ENCODE assay signal across 21 cellular contexts in genomic region chr21:42413500-42413899, GRCh38. TPM values are rescaled to one million over a fixed set of nuclear protein-coding genes. Genes with fewer than 3 reads are reported as not detected.
DNase-seq lines count a peak whose midpoint lies in the region; ATAC-seq, FAIRE-seq and TF ChIP-seq lines count a peak whose summit lies in the region.
"Had no signal": no experiment of that assay in that cellular context is flagged by ENCODE, and none has a peak within 500 bp of the region (broad histone marks: within the 10 kb centered on the region; RNA-seq: fewer than 3 reads in every experiment).

No MANE protein-coding gene starts in this region.

- peaks cover 44 to 70% of the 10 kb centered on the region in 2 donors for H3K36me3 Mint-ChIP-seq in CD4-positive, alpha-beta memory T cell
- peaks cover 1% of the 10 kb centered on the region for H3K36me3 Mint-ChIP-seq in activated T-helper 2 cell treated with anti-CD3 and anti-CD28 coated beads, Interferon-gamma antibody, Interleukin-2, Interleukin-4, amounts not matched to agents 10 μg/mL and 5 μg/mL and 100 μg/mL, durations not matched to agents 14 hours and 24 hours and 36 hours (ENCODE audit: low read depth)

- WGBS in SK-N-SH (ENCODE audit: low lambda C conversion rate): 60% methylated on average over 4 of the region's 4 CpGs

- no peaks in the 10 kb centered on the region for H3K27me3 Mint-ChIP-seq in CD4-positive, alpha-beta memory T cell
- no peaks in the 10 kb centered on the region for H3K27me3 Mint-ChIP-seq in activated T-helper 2 cell treated with anti-CD3 and anti-CD28 coated beads, Interferon-gamma antibody, Interleukin-2, Interleukin-4, amounts not matched to agents 10 μg/mL and 5 μg/mL and 100 μg/mL, durations not matched to agents 14 hours and 24 hours and 36 hours (ENCODE audit: low read depth)

- H3K9ac ChIP-seq in SK-N-SH: no peak overlapping the region

- H3K79me2 ChIP-seq in SK-N-SH (ENCODE audit: insufficient read depth): no peaks in the 10 kb centered on the region

- no peaks in the 10 kb centered on the region for H3F3A ChIP-seq in SK-N-SH (replicated peaks; ENCODE audit: insufficient read depth)

- H3K27ac Mint-ChIP-seq in CD4-positive, alpha-beta memory T cell: peak overlapping the region in 5 of 7 donors; percentile 98 to 100 (median 99)
- H3K27ac Mint-ChIP-seq in activated T-helper 2 cell treated with anti-CD3 and anti-CD28 coated beads, Interferon-gamma antibody, Interleukin-2, Interleukin-4, amounts not matched to agents 10 μg/mL and 5 μg/mL and 100 μg/mL, durations not matched to agents 14 hours and 24 hours and 36 hours: no peak overlapping the region

- H3K9me3 ChIP-seq in CD4-positive, alpha-beta memory T cell (ENCODE audit: control insufficient read depth in 1 of 2, low read length in 2 of 2): no peaks in the 10 kb centered on the region
- H3K9me3 ChIP-seq in SK-N-SH: no peaks in the 10 kb centered on the region
- H3K9me3 ChIP-seq in uterus: no peaks in the 10 kb centered on the region
- H3K9me3 ChIP-seq: BE2C had no signal

- H3K4me1 ChIP-seq in CD4-positive, alpha-beta memory T cell (ENCODE audit: insufficient read depth, low read length): peaks cover 90% of the 10 kb centered on the region
- H3K4me1 ChIP-seq in SK-N-SH (ENCODE audit: control insufficient read depth in 1 of 2, insufficient read depth in 2 of 2, low read depth in 1 of 2, low read length in 1 of 2) (no peaks in the 10 kb centered on the region), uterus (no peaks in the 10 kb centered on the region)
- H3K4me1 ChIP-seq: BE2C had no signal

- CTCF ChIA-PET in CD4-positive, alpha-beta memory T cell (lab: Charles Lee; ENCODE audit: partially characterized antibody): interaction anchor here (1.1 to 1.9 kb wide), 4 partner anchors 9 to 75 kb away, joined by 3 to 5 read pairs (median 4); no protein-coding TSS in a partner anchor
- CTCF ChIA-PET in SK-N-SH (lab: Yijun Ruan, JAX): no interaction called here

- H3K36me3 ChIP-seq in CD4-positive, alpha-beta memory T cell (ENCODE audit: insufficient read depth, low read length): peaks cover 73% of the 10 kb centered on the region
- H3K36me3 ChIP-seq in SK-N-SH (replicated peaks in 1 of 2; ENCODE audit: control insufficient read depth in 1 of 2, insufficient read depth in 2 of 2, low read length in 1 of 2): no peaks in the 10 kb centered on the region
- no peaks in the 10 kb centered on the region for H3K36me3 ChIP-seq in uterus
- H3K36me3 ChIP-seq: BE2C had no signal

- H3K4me3 ChIP-seq in CD4-positive, alpha-beta memory T cell (ENCODE audit: low read length in 2 of 2): no peak overlapping the region
- H3K4me3 ChIP-seq in SK-N-SH (ENCODE audit: low read depth in 2 of 2, low read length in 1 of 2) (no peak overlapping the region), uterus (no peak overlapping the region)

- POLR2A ChIA-PET in CD4-positive, alpha-beta memory T cell (lab: Charles Lee; ENCODE audit: partially characterized antibody): interaction anchor here (1.4 to 23.2 kb wide), 3 partner anchors 7 to 21 kb away, joined by 4 to 604 read pairs (median 604); partner anchors contain the start of gene UBASH3A
- POLR2A ChIA-PET in SK-N-SH (lab: Yijun Ruan, JAX): no interaction called here

- TF ChIP-seq POLR2A in GM12891 (IDR thresholded peaks at IDR 0.05; ENCODE audit: low read depth, low read length) (no peak), uterus (IDR thresholded peaks at IDR 0.05) (no peak)

- H3K27me3 ChIP-seq in CD4-positive, alpha-beta memory T cell (ENCODE audit: insufficient read depth, low read length): no peaks in the 10 kb centered on the region
- H3K27me3 ChIP-seq in SK-N-SH (ENCODE audit: insufficient read depth) (no peaks in the 10 kb centered on the region), uterus (peaks cover 0 to 5% of the 10 kb centered on the region in 2 donors)

- H3K4me1 Mint-ChIP-seq in CD4-positive, alpha-beta memory T cell: peaks cover 23 to 54% (median 41%) of the 10 kb centered on the region in 4 donors
- peaks cover 51% of the 10 kb centered on the region for H3K4me1 Mint-ChIP-seq in activated T-helper 2 cell treated with anti-CD3 and anti-CD28 coated beads, Interferon-gamma antibody, Interleukin-2, Interleukin-4, amounts not matched to agents 10 μg/mL and 5 μg/mL and 100 μg/mL, durations not matched to agents 14 hours and 24 hours and 36 hours (ENCODE audit: low read depth)

- H3K27ac ChIP-seq in CD4-positive, alpha-beta memory T cell (ENCODE audit: low read depth, low read length): peak overlapping the region; percentile 92
- no peak overlapping the region for H3K27ac ChIP-seq in SK-N-SH (ENCODE audit: low read depth in 2 of 2, low read length in 1 of 2)
- no peak overlapping the region for H3K27ac ChIP-seq in uterus

- no peak overlapping the region for H3K4me2 ChIP-seq in SK-N-SH

- TF ChIP-seq EP300 in SK-N-SH (IDR thresholded peaks at IDR 0.05; ENCODE audit: borderline replicate concordance in 1 of 2, low read depth in 1 of 2, low read length in 1 of 2): no peak

- no peak for TF ChIP-seq CTCF in SK-N-SH (IDR thresholded peaks at IDR 0.05)
- no peak for TF ChIP-seq CTCF in uterus (IDR thresholded peaks at IDR 0.05)

- no peak for FAIRE-seq in GM12891 (lab: Jason Lieb, UNC)
- FAIRE-seq: HepG2, kidney had no signal

- TF ChIP-seq RAD21 in SK-N-SH (IDR thresholded peaks at IDR 0.05; ENCODE audit: low read length): no peak

- intact Hi-C loops in CD4-positive, alpha-beta memory T cell (cut with micrococcal nuclease): no loop called here
- intact Hi-C loops in activated T-helper 2 cell treated with anti-CD3 and anti-CD28 coated beads, Interferon-gamma antibody, Interleukin-2, Interleukin-4, amounts not matched to agents 10 μg/mL and 5 μg/mL and 100 μg/mL, durations not matched to agents 14 hours and 24 hours and 36 hours (cut with micrococcal nuclease): loop anchor here (1.0 kb wide), 1 partner anchor 20 kb away; no protein-coding TSS in a partner anchor
- intact Hi-C loops in uterus (cut with DNase I; ENCODE audit: low total_unique reads): no loop called here
- intact Hi-C loops in Right ventricle myocardium superior (cut with DNase I): no loop called here

- H3K9me3 Mint-ChIP-seq in CD4-positive, alpha-beta memory T cell: no peaks in the 10 kb centered on the region
- peaks cover 4% of the 10 kb centered on the region for H3K9me3 Mint-ChIP-seq in activated T-helper 2 cell treated with anti-CD3 and anti-CD28 coated beads, Interferon-gamma antibody, Interleukin-2, Interleukin-4, amounts not matched to agents 10 μg/mL and 5 μg/mL and 100 μg/mL, durations not matched to agents 14 hours and 24 hours and 36 hours

- peak overlapping the region in 6 of 8 donors; percentile 17 to 88 (median 30) for H3K4me3 Mint-ChIP-seq in CD4-positive, alpha-beta memory T cell
- H3K4me3 Mint-ChIP-seq in activated T-helper 2 cell treated with anti-CD3 and anti-CD28 coated beads, Interferon-gamma antibody, Interleukin-2, Interleukin-4, amounts not matched to agents 10 μg/mL and 5 μg/mL and 100 μg/mL, durations not matched to agents 14 hours and 24 hours and 36 hours (ENCODE audit: low read depth): peak overlapping the region; percentile 58

- no peak for ATAC-seq in Right ventricle myocardium superior (ENCODE audit: poor library complexity)
- ATAC-seq: HepG2 had no signal

- DNase-seq in CD4-positive, alpha-beta memory T cell: no peak
- DNase-seq in GM12891 (ENCODE audit: insufficient read length, low spot score) (no peak), putamen (ENCODE audit: low spot score) (peak; percentile 34), GM19240 (ENCODE audit: insufficient read length, low spot score) (no peak), SK-N-SH (no peak), uterus (no peak), Right ventricle myocardium superior (no peak)
- DNase-seq in activated T-helper 2 cell treated with anti-CD3 and anti-CD28 coated beads, Interferon-gamma antibody, Interleukin-2, Interleukin-4, amounts not matched to agents 10 μg/mL and 5 μg/mL and 100 μg/mL, durations not matched to agents 14 hours and 24 hours and 36 hours (ENCODE audit: low spot score): no peak
- DNase-seq: amniotic stem cell; BE2C; DMS53; effector CD8-positive, alpha-beta T cell; hippocampal formation; kidney; mesendoderm; NCI-H187; NCI-H446 treated with DMSO at 0.1 percent for 48 hours; SHP77 treated with DMSO at 0.1 percent for 48 hours; trophoblast cell had no signal

- no peaks in the 10 kb centered on the region for H4K20me1 ChIP-seq in SK-N-SH (ENCODE audit: insufficient read depth)

- H3K9me2 ChIP-seq in SK-N-SH: no peaks in the 10 kb centered on the region

- no peak overlapping the region for H2AFZ ChIP-seq in SK-N-SH (ENCODE audit: low read depth)

RNA-seq across cellular contexts. Expression of gene UBASH3A, which starts 9.8 kb away (rescaled TPM):
- 10 to 100 TPM; 79.3 to 93.6 TPM for total RNA-seq in CD4-positive, alpha-beta memory T cell
- polyA plus RNA-seq in CD4-positive, alpha-beta memory T cell: 10 to 100 TPM; 43.1 to 58.0 TPM
- 1.1 TPM for polyA plus RNA-seq in GM12891 (2012; ENCODE audit: low read depth, missing spikeins)
- 86.0 and 87.4 TPM in 2 replicates for total RNA-seq in activated T-helper 2 cell treated with anti-CD3 and anti-CD28 coated beads, Interferon-gamma antibody, Interleukin-2, Interleukin-4, amounts not matched to agents 10 μg/mL and 5 μg/mL and 100 μg/mL, durations not matched to agents 14 hours and 24 hours and 36 hours
- polyA plus RNA-seq in SK-N-SH (2012; rRNA removed): not detected in 2 replicates
- polyA plus RNA-seq in SK-N-SH (2012; cell fraction: cytosol; rRNA removed): not detected in 2 replicates
- not detected in 2 replicates for polyA plus RNA-seq in SK-N-SH (2012; cell fraction: nucleus; rRNA removed)
- total RNA-seq in uterus (1 to 10 TPM in 1 of 4 donors, under 1 TPM in 1, not detected in 2; 0.79 to 1.0 TPM), Right ventricle myocardium superior (not detected)
- total RNA-seq: HepG2, MCF 10A had no signal
- polyA plus RNA-seq: HepG2 had no signal

RNA-seq across cellular contexts. Expression of gene TMPRSS3, which starts 17.6 kb away (rescaled TPM):
- 1 to 10 TPM; 1.8 to 3.2 TPM for total RNA-seq in CD4-positive, alpha-beta memory T cell
- polyA plus RNA-seq in CD4-positive, alpha-beta memory T cell: 1 to 10 TPM; 4.2 to 4.5 TPM
- 129 TPM for polyA plus RNA-seq in GM12891 (2012; ENCODE audit: low read depth, missing spikeins)
- total RNA-seq in activated T-helper 2 cell treated with anti-CD3 and anti-CD28 coated beads, Interferon-gamma antibody, Interleukin-2, Interleukin-4, amounts not matched to agents 10 μg/mL and 5 μg/mL and 100 μg/mL, durations not matched to agents 14 hours and 24 hours and 36 hours: 81.0 and 88.1 TPM in 2 replicates
- polyA plus RNA-seq in SK-N-SH (2012; rRNA removed): not detected in 2 replicates
- not detected in 2 replicates for polyA plus RNA-seq in SK-N-SH (2012; cell fraction: cytosol; rRNA removed)
- not detected in 2 replicates for polyA plus RNA-seq in SK-N-SH (2012; cell fraction: nucleus; rRNA removed)
- total RNA-seq in uterus (1 to 10 TPM in 1 of 4 donors, under 1 TPM in 1, not detected in 2; 0.18 to 4.4 TPM), Right ventricle myocardium superior (not detected)

RNA-seq across cellular contexts. Expression of gene TFF1, which starts 47.2 kb away (rescaled TPM):
- total RNA-seq in CD4-positive, alpha-beta memory T cell: not detected
- not detected for polyA plus RNA-seq in CD4-positive, alpha-beta memory T cell
- polyA plus RNA-seq in GM12891 (2012; ENCODE audit: low read depth, missing spikeins): 0.63 TPM
- 0.48 and 0.51 TPM in 2 replicates for total RNA-seq in activated T-helper 2 cell treated with anti-CD3 and anti-CD28 coated beads, Interferon-gamma antibody, Interleukin-2, Interleukin-4, amounts not matched to agents 10 μg/mL and 5 μg/mL and 100 μg/mL, durations not matched to agents 14 hours and 24 hours and 36 hours
- not detected in 2 replicates for polyA plus RNA-seq in SK-N-SH (2012; rRNA removed)
- polyA plus RNA-seq in SK-N-SH (2012; cell fraction: cytosol; rRNA removed): not detected in 2 replicates
- polyA plus RNA-seq in SK-N-SH (2012; cell fraction: nucleus; rRNA removed): 0.19 TPM in 1 of 2 replicates, not detected in the other
- total RNA-seq in uterus (not detected), Right ventricle myocardium superior (not detected)
- total RNA-seq: kidney, MCF 10A had no signal

Comparison
In these comparisons a context has a peak if more than half of its experiments do, and no peak if none do; other contexts are left out.
1. RNA of gene UBASH3A, which starts 9.8 kb away (total RNA-seq): 79.3 to 93.6 TPM in CD4-positive, alpha-beta memory T cell and 86.0 to 87.4 TPM in activated T-helper 2 cell treated with anti-CD3 and anti-CD28 coated beads, Interferon-gamma antibody, Interleukin-2, Interleukin-4, amounts not matched to agents 10 μg/mL and 5 μg/mL and 100 μg/mL, durations not matched to agents 14 hours and 24 hours and 36 hours; 0.79 to 1.0 TPM in uterus and not detected in Right ventricle myocardium superior (single experiment); every median in the first group is over 10 times any median in the second.
2. RNA of gene TMPRSS3, which starts 17.6 kb away (total RNA-seq): 81.0 to 88.1 TPM in activated T-helper 2 cell treated with anti-CD3 and anti-CD28 coated beads, Interferon-gamma antibody, Interleukin-2, Interleukin-4, amounts not matched to agents 10 μg/mL and 5 μg/mL and 100 μg/mL, durations not matched to agents 14 hours and 24 hours and 36 hours; 1.8 to 3.2 TPM in CD4-positive, alpha-beta memory T cell, 0.18 to 4.4 TPM in uterus and not detected in Right ventricle myocardium superior (single experiment); every median in the first group is over 10 times any median in the second.